In genomic region chr12:89619764-89620163, GRCh38 we compare ENCODE assay signal across 20 cellular contexts.
A peak's percentile ranks its signal among the peaks of the same experiment; 100 is the strongest.
DNase-seq lines count a peak whose midpoint lies in the region; ATAC-seq, FAIRE-seq and TF ChIP-seq lines count a peak whose summit lies in the region.
"Had no signal": no experiment of that assay in that cellular context is flagged by ENCODE, and none has a peak within 500 bp of the region (broad histone marks: within the 10 kb centered on the region; RNA-seq: fewer than 3 reads in every experiment).

No MANE protein-coding gene starts in this region.

- DNase-seq in A549 (ENCODE audit: low read depth in 1 of 2, low spot score in 1 of 2) (no peak), IMR-90 (no peak)
- no peak for DNase-seq in central memory CD8-positive, alpha-beta T cell (ENCODE audit: low spot score in 2 of 2)
- DNase-seq in activated CD8-positive, alpha-beta memory T cell treated with anti-CD3 and anti-CD28 coated beads, Interleukin-2, amount 10 ng/mL, durations not matched to agents 7 days and 5 days: no peak
- DNase-seq: 8988T; C1 segment of cervical spinal cord; Calu3; CD4-positive, alpha-beta memory T cell; COR-L47; DMS53; DMS79 treated with DMSO at 0.1 percent for 48 hours; GF-D8; GM23248; H7; HCEC 1CT had no signal

- no peak overlapping the region for H3K4ac ChIP-seq in IMR-90 (ENCODE audit: low read depth, low read length)

- H3K27me3 ChIP-seq in IMR-90 (ENCODE audit: control insufficient read depth, insufficient read depth, low read length): no peaks in the 10 kb centered on the region

- no peak overlapping the region for H2AFZ ChIP-seq in IMR-90 (replicated peaks; ENCODE audit: low read length, poor library complexity)
- H2AFZ ChIP-seq: GM23248 had no signal

- no peak overlapping the region for H3K23ac ChIP-seq in IMR-90 (ENCODE audit: low read depth, low read length)

- CTCF ChIA-PET in A549 (lab: Yijun Ruan, JAX) (interaction anchor here (0.6 kb wide), 1 partner anchor 808 kb away, joined by 3 read pairs; no protein-coding TSS in a partner anchor), IMR-90 (lab: Yijun Ruan, JAX) (no interaction called here)
- CTCF ChIA-PET in activated CD8-positive, alpha-beta memory T cell treated with anti-CD3 and anti-CD28 coated beads, Interleukin-2, amount 10 ng/mL, durations not matched to agents 7 days and 5 days (lab: Charles Lee): interaction anchor here (0.8 to 1.7 kb wide), 3 partner anchors 10 to 32 kb away, joined by 3 read pairs; no protein-coding TSS in a partner anchor

- WGBS in A549 (ENCODE audit: missing lambda C conversion rate): 92% methylated on average over 2 of the region's 2 CpGs
- no CpG with 5 or more reads among the region's 2 CpGs for WGBS in IMR-90 (ENCODE audit: extremely low coverage in 2 of 2, insufficient read length in 1 of 2), 2 experiments

- no peak overlapping the region for H2BK20ac ChIP-seq in IMR-90 (ENCODE audit: low read depth, low read length)

- intact Hi-C loops in IMR-90 (cut with micrococcal nuclease): no loop called here

- H3K9ac ChIP-seq in IMR-90 (ENCODE audit: low read depth, low read length): no peak overlapping the region
- H3K9ac ChIP-seq: GM23248 had no signal

- no peak overlapping the region for H4K91ac ChIP-seq in IMR-90 (ENCODE audit: insufficient read depth, low read depth, low read length)

- H4K8ac ChIP-seq in IMR-90 (ENCODE audit: low read depth in 2 of 2, low read length in 2 of 2): no peak overlapping the region

- H3K27ac Mint-ChIP-seq in central memory CD8-positive, alpha-beta T cell (ENCODE audit: low read depth): peak overlapping the region; percentile 19
- no peak overlapping the region for H3K27ac Mint-ChIP-seq in activated CD8-positive, alpha-beta memory T cell treated with anti-CD3 and anti-CD28 coated beads, Interleukin-2, amount 10 ng/mL, durations not matched to agents 7 days and 5 days

- POLR2A ChIA-PET in A549 (lab: Yijun Ruan, JAX) (no interaction called here), IMR-90 (lab: Charles Lee; ENCODE audit: unreplicated experiment) (no interaction called here)

- no peak overlapping the region for H2AK5ac ChIP-seq in IMR-90 (ENCODE audit: low read depth, low read length)

- H3K27ac ChIP-seq in A549 (no peak overlapping the region), IMR-90 (ENCODE audit: insufficient read depth, low read length) (no peak overlapping the region)
- H3K27ac ChIP-seq: GM23248 had no signal

- no peaks in the 10 kb centered on the region for H3K9me3 Mint-ChIP-seq in central memory CD8-positive, alpha-beta T cell
- no peaks in the 10 kb centered on the region for H3K9me3 Mint-ChIP-seq in activated CD8-positive, alpha-beta memory T cell treated with anti-CD3 and anti-CD28 coated beads, Interleukin-2, amount 10 ng/mL, durations not matched to agents 7 days and 5 days (ENCODE audit: low read depth)
- H3K9me3 Mint-ChIP-seq: CD4-positive, alpha-beta memory T cell had no signal

- ATAC-seq in A549 (no peak), IMR-90 (ENCODE audit: low read depth) (no peak), GM21515 (IDR thresholded peaks at IDR 0.05; ENCODE audit: unreplicated experiment) (no peak), HG02973 (IDR thresholded peaks at IDR 0.05; ENCODE audit: unreplicated experiment) (no peak)
- ATAC-seq in central memory CD8-positive, alpha-beta T cell (replicated peaks; ENCODE audit: extremely low read depth, poor library complexity, severe bottlenecking): no peak
- no peak for ATAC-seq in activated CD8-positive, alpha-beta memory T cell treated with anti-CD3 and anti-CD28 coated beads, Interleukin-2, amount 10 ng/mL, durations not matched to agents 7 days and 5 days

- H3K14ac ChIP-seq in IMR-90 (replicated peaks; ENCODE audit: low read depth, low read length): no peak overlapping the region

- dilution Hi-C loops in IMR-90 (cut with HindIII; ENCODE audit: low sequenced_read_pairs, unreplicated experiment): no loop called here

- H3K56ac ChIP-seq in IMR-90 (ENCODE audit: extremely low read depth, insufficient read depth, low read length): no peak overlapping the region

- no peak for FAIRE-seq in A549 (lab: Jason Lieb, UNC)
- FAIRE-seq: GM12891, GM18507, H1 had no signal

- H3K27me3 Mint-ChIP-seq in central memory CD8-positive, alpha-beta T cell: no peaks in the 10 kb centered on the region
- no peaks in the 10 kb centered on the region for H3K27me3 Mint-ChIP-seq in activated CD8-positive, alpha-beta memory T cell treated with anti-CD3 and anti-CD28 coated beads, Interleukin-2, amount 10 ng/mL, durations not matched to agents 7 days and 5 days
- H3K27me3 Mint-ChIP-seq: CD4-positive, alpha-beta memory T cell had no signal

- H3K4me1 ChIP-seq in A549 (peaks cover 23% of the 10 kb centered on the region), IMR-90 (ENCODE audit: control insufficient read depth, insufficient read depth, low read length) (no peaks in the 10 kb centered on the region)

- peaks cover 32% of the 10 kb centered on the region for H3K36me3 Mint-ChIP-seq in central memory CD8-positive, alpha-beta T cell (ENCODE audit: insufficient read depth)
- peaks cover 31% of the 10 kb centered on the region for H3K36me3 Mint-ChIP-seq in activated CD8-positive, alpha-beta memory T cell treated with anti-CD3 and anti-CD28 coated beads, Interleukin-2, amount 10 ng/mL, durations not matched to agents 7 days and 5 days

- H3K4me2 ChIP-seq in A549: no peak overlapping the region
- no peak overlapping the region for H3K4me2 ChIP-seq in IMR-90 (ENCODE audit: low read depth, low read length)

- no peak for TF ChIP-seq RAD21 in A549 (conservative IDR thresholded peaks at IDR 0.05 in 1 of 2, IDR thresholded peaks at IDR 0.05 in 1 of 2)
- no peak for TF ChIP-seq RAD21 in IMR-90 (IDR thresholded peaks at IDR 0.05; ENCODE audit: low read length)

- in situ Hi-C loops in IMR-90 (cut with MboI; ENCODE audit: low sequenced_read_pairs): no loop called here

- peaks cover 10 to 11% of the 10 kb centered on the region in 2 experiments for H3K79me1 ChIP-seq in IMR-90 (ENCODE audit: low read depth in 1 of 2, low read length in 2 of 2)

- H3K4me3 ChIP-seq in A549 (no peak overlapping the region), IMR-90 (ENCODE audit: insufficient read depth, low read depth, low read length) (no peak overlapping the region)
- H3K4me3 ChIP-seq: GM23248 had no signal

- H4K20me1 ChIP-seq in IMR-90 (ENCODE audit: insufficient read depth, low read length): no peaks in the 10 kb centered on the region

- H3K36me3 ChIP-seq in IMR-90 (ENCODE audit: control insufficient read depth, insufficient read depth, low read length): peaks cover 9% of the 10 kb centered on the region

- H3K9me1 ChIP-seq in IMR-90 (ENCODE audit: insufficient read depth, low read length): no peaks in the 10 kb centered on the region

- no peak overlapping the region for H3K4me3 Mint-ChIP-seq in central memory CD8-positive, alpha-beta T cell
- no peak overlapping the region for H3K4me3 Mint-ChIP-seq in activated CD8-positive, alpha-beta memory T cell treated with anti-CD3 and anti-CD28 coated beads, Interleukin-2, amount 10 ng/mL, durations not matched to agents 7 days and 5 days
- H3K4me3 Mint-ChIP-seq: CD4-positive, alpha-beta memory T cell had no signal

- TF ChIP-seq POLR2A in A549 (IDR thresholded peaks at IDR 0.05; ENCODE audit: low read length): no peak
- no peak for TF ChIP-seq POLR2A in IMR-90 (IDR thresholded peaks at IDR 0.05; ENCODE audit: low read depth, low read length)

- H2BK15ac ChIP-seq in IMR-90 (ENCODE audit: low read depth, low read length): no peak overlapping the region

- no peak for TF ChIP-seq CTCF in A549 (IDR thresholded peaks at IDR 0.05)
- TF ChIP-seq CTCF in IMR-90 (conservative IDR thresholded peaks at IDR 0.05; ENCODE audit: low read depth, low read length): no peak

- TF ChIP-seq EP300 in A549 (IDR thresholded peaks at IDR 0.05): no peak

- H2BK5ac ChIP-seq in IMR-90 (ENCODE audit: low read depth, low read length, poor library complexity, severe bottlenecking): no peak overlapping the region

- no peak overlapping the region for H4K5ac ChIP-seq in IMR-90 (ENCODE audit: low read depth, low read length)

- no peak overlapping the region for H2BK120ac ChIP-seq in IMR-90 (ENCODE audit: low read depth, low read length)

- BruUV-seq in IMR-90 (replicated peaks; lab: Mats Ljungman, UMichigan): no TSS peak

- H3K9me3 ChIP-seq in A549 (no peaks in the 10 kb centered on the region), IMR-90 (ENCODE audit: control insufficient read depth, insufficient read depth, low read length) (no peaks in the 10 kb centered on the region)

- H3K18ac ChIP-seq in IMR-90 (ENCODE audit: low read depth, low read length): no peak overlapping the region

- H2AK9ac ChIP-seq in IMR-90 (replicated peaks; ENCODE audit: low read depth, low read length, poor library complexity): no peak overlapping the region

- peaks cover 20% of the 10 kb centered on the region for H3K4me1 Mint-ChIP-seq in central memory CD8-positive, alpha-beta T cell
- peaks cover 7% of the 10 kb centered on the region for H3K4me1 Mint-ChIP-seq in activated CD8-positive, alpha-beta memory T cell treated with anti-CD3 and anti-CD28 coated beads, Interleukin-2, amount 10 ng/mL, durations not matched to agents 7 days and 5 days

TF ChIP-seq in A549, 52 proteins besides CTCF, POLR2A, EP300 and RAD21:
- TF ChIP-seq SREBF2 (IDR thresholded peaks at IDR 0.05) (no peak), MAFK (IDR thresholded peaks at IDR 0.05; ENCODE audit: partially characterized antibody) (peak; percentile 76)
TF ChIP-seq in A549: peak in this region for 1.

TF ChIP-seq in IMR-90, 13 proteins besides CTCF, POLR2A, EP300 and RAD21:
- TF ChIP-seq RCOR1 (IDR thresholded peaks at IDR 0.05; ENCODE audit: insufficient replicate concordance, low read length): no peak
- peak; percentile 60 for TF ChIP-seq MAFK (IDR thresholded peaks at IDR 0.05; ENCODE audit: low read depth, low read length)
- TF ChIP-seq NFE2L2 (IDR thresholded peaks at IDR 0.05; ENCODE audit: low read depth, low read length): no peak
- no peak for TF ChIP-seq USF2 (IDR thresholded peaks at IDR 0.05; ENCODE audit: low read depth, low read length)
- no peak for TF ChIP-seq CHD1 (IDR thresholded peaks at IDR 0.05; ENCODE audit: low read depth, low read length)
TF ChIP-seq in IMR-90: peak in this region for 1.
